ENCODE assay signal across 13 cellular contexts in genomic region chr1:91583326-91583755, GRCh38.
DNase-seq lines count a peak whose midpoint lies in the region; ATAC-seq and TF ChIP-seq lines count a peak whose summit lies in the region.
"Had no signal": no experiment of that assay in that cellular context is flagged by ENCODE, and none has a peak within 500 bp of the region (broad histone marks: within the 10 kb centered on the region; RNA-seq: fewer than 3 reads in every experiment).

No MANE protein-coding gene starts in this region.

- no peaks in the 10 kb centered on the region for H3K27me3 Mint-ChIP-seq in activated T-helper 17 cell treated with anti-CD3 and anti-CD28 coated beads, Interleukin-2, amount 50 U/mL, for 72 hours

- ATAC-seq in stimulated activated effector memory CD8-positive, alpha-beta T cell treated with anti-CD3 and anti-CD28 coated beads, Interleukin-12 subunit alpha, Interleukin-12 subunit beta, amount 100 ng/mL, for 72 hours: no peak
- ATAC-seq in activated T-helper 17 cell treated with anti-CD3 and anti-CD28 coated beads, Interleukin-2, amount 50 U/mL, for 72 hours (replicated peaks): no peak
- no peak for ATAC-seq in GM21367 (IDR thresholded peaks at IDR 0.05; ENCODE audit: unreplicated experiment)

- DNase-seq in EL (peak; percentile 96), NCI-H1694 (lab: John Stamatoyannopoulos, UW) (peak; percentile 66), colonic mucosa (no peak), SK-N-DZ (ENCODE audit: low spot score) (no peak)
- DNase-seq in stimulated activated effector memory CD8-positive, alpha-beta T cell treated with anti-CD3 and anti-CD28 coated beads, Interleukin-12 subunit alpha, Interleukin-12 subunit beta, amount 100 ng/mL, for 72 hours (ENCODE audit: low spot score in 2 of 2): no peak
- DNase-seq: aorta, hypothalamus, MV-4-11 had no signal

- TF ChIP-seq CTCF in colonic mucosa (IDR thresholded peaks at IDR 0.05): no peak

- H3K9ac ChIP-seq in colonic mucosa (ENCODE audit: low read depth in 2 of 2, low read length in 2 of 2) (no peak overlapping the region), rectal smooth muscle tissue (ENCODE audit: low read length) (no peak overlapping the region)

- intact Hi-C loops in colonic mucosa (cut with DNase I): no loop called here

- no peaks in the 10 kb centered on the region for H3K9me3 Mint-ChIP-seq in stimulated activated effector memory CD8-positive, alpha-beta T cell treated with anti-CD3 and anti-CD28 coated beads, Interleukin-12 subunit alpha, Interleukin-12 subunit beta, amount 100 ng/mL, for 72 hours
- H3K9me3 Mint-ChIP-seq in activated T-helper 17 cell treated with anti-CD3 and anti-CD28 coated beads, Interleukin-2, amount 50 U/mL, for 72 hours: no peaks in the 10 kb centered on the region

- H3K4me1 Mint-ChIP-seq in stimulated activated effector memory CD8-positive, alpha-beta T cell treated with anti-CD3 and anti-CD28 coated beads, Interleukin-12 subunit alpha, Interleukin-12 subunit beta, amount 100 ng/mL, for 72 hours: peaks cover 16% of the 10 kb centered on the region
- peaks cover 4% of the 10 kb centered on the region for H3K4me1 Mint-ChIP-seq in activated T-helper 17 cell treated with anti-CD3 and anti-CD28 coated beads, Interleukin-2, amount 50 U/mL, for 72 hours

- H3K36me3 ChIP-seq in colonic mucosa: no peaks in the 10 kb centered on the region
- H3K36me3 ChIP-seq in rectal smooth muscle tissue (ENCODE audit: control insufficient read depth, insufficient read depth, low read length): no peaks in the 10 kb centered on the region
- H3K36me3 ChIP-seq: neutrophil had no signal

- H3K4me1 ChIP-seq in colonic mucosa (peaks cover 2% of the 10 kb centered on the region), rectal smooth muscle tissue (ENCODE audit: control insufficient read depth, insufficient read depth, low read length) (peaks cover 18% of the 10 kb centered on the region)

- peak overlapping the region; percentile 19 for H3K27ac ChIP-seq in colonic mucosa
- peak overlapping the region; percentile 75 for H3K27ac ChIP-seq in rectal smooth muscle tissue (ENCODE audit: low read depth, low read length)
- H3K27ac ChIP-seq: SK-N-MC had no signal

- no peak overlapping the region for H3K4me3 ChIP-seq in colonic mucosa
- H3K4me3 ChIP-seq in rectal smooth muscle tissue (ENCODE audit: low read length): no peak overlapping the region
- H3K4me3 ChIP-seq: SK-N-MC had no signal

- H3K36me3 Mint-ChIP-seq in stimulated activated effector memory CD8-positive, alpha-beta T cell treated with anti-CD3 and anti-CD28 coated beads, Interleukin-12 subunit alpha, Interleukin-12 subunit beta, amount 100 ng/mL, for 72 hours: no peaks in the 10 kb centered on the region
- H3K36me3 Mint-ChIP-seq in activated T-helper 17 cell treated with anti-CD3 and anti-CD28 coated beads, Interleukin-2, amount 50 U/mL, for 72 hours (ENCODE audit: low read depth): no peaks in the 10 kb centered on the region

- no peak overlapping the region for H3K27ac Mint-ChIP-seq in stimulated activated effector memory CD8-positive, alpha-beta T cell treated with anti-CD3 and anti-CD28 coated beads, Interleukin-12 subunit alpha, Interleukin-12 subunit beta, amount 100 ng/mL, for 72 hours
- no peak overlapping the region for H3K27ac Mint-ChIP-seq in activated T-helper 17 cell treated with anti-CD3 and anti-CD28 coated beads, Interleukin-2, amount 50 U/mL, for 72 hours

- no peaks in the 10 kb centered on the region for H3K9me3 ChIP-seq in colonic mucosa
- H3K9me3 ChIP-seq: neutrophil had no signal

- H3K4me3 Mint-ChIP-seq in stimulated activated effector memory CD8-positive, alpha-beta T cell treated with anti-CD3 and anti-CD28 coated beads, Interleukin-12 subunit alpha, Interleukin-12 subunit beta, amount 100 ng/mL, for 72 hours: no peak overlapping the region
- no peak overlapping the region for H3K4me3 Mint-ChIP-seq in activated T-helper 17 cell treated with anti-CD3 and anti-CD28 coated beads, Interleukin-2, amount 50 U/mL, for 72 hours

- H3K27me3 ChIP-seq in colonic mucosa (no peaks in the 10 kb centered on the region), rectal smooth muscle tissue (ENCODE audit: control insufficient read depth, insufficient read depth, low read length) (no peaks in the 10 kb centered on the region)
- H3K27me3 ChIP-seq: neutrophil had no signal

Comparison
In these comparisons a context has a peak if more than half of its experiments do, and no peak if none do; other contexts are left out.
1. DNase-seq: peak in EL (single experiment) and NCI-H1694 (single experiment); none in colonic mucosa (single experiment), stimulated activated effector memory CD8-positive, alpha-beta T cell treated with anti-CD3 and anti-CD28 coated beads, Interleukin-12 subunit alpha, Interleukin-12 subunit beta, amount 100 ng/mL, for 72 hours (0 of 2) and SK-N-DZ (single experiment).